ENCODE assay signal across 9 cellular contexts in the genomic region with DNA sequence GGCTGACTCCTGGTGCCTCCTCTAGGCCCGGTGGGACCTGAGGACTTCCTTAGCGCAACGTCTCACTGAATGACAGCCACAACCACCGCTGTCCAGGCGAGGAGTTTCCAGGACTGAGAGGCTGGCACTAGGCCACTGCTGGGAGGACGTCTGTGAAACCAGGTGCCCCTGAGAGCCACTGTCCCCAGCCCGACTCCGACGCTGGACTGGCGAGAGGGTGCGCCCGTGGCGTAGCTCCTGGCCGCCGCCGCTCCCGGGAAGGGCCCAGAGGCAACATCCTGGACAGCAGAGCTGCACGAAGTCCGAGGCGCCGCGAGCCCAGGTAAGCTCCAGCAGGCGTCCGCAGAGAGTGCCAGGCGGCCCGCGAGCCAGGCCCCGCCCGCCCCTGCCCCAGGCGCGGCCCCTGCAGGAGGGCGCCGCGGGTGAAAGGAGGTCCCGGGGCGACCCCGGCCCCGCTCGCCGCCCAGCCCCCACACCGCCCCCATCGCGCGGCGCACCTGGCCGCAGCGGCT. TPM values are rescaled to one million over a fixed set of nuclear protein-coding genes. Genes with fewer than 3 reads are reported as not detected.
DNase-seq lines count a peak whose midpoint lies in the region; ATAC-seq and TF ChIP-seq lines count a peak whose summit lies in the region.
"Had no signal": no experiment of that assay in that cellular context is flagged by ENCODE, and none has a peak within 500 bp of the region (broad histone marks: within the 10 kb centered on the region; RNA-seq: fewer than 3 reads in every experiment).

No MANE protein-coding gene starts in this region.

- peak overlapping the region; percentile 91 for H2AFZ ChIP-seq in osteoblast (ENCODE audit: low read length)

- H3K4me1 ChIP-seq in osteoblast (ENCODE audit: insufficient read depth, low read length): peaks cover 16% of the 10 kb centered on the region

- H3K27me3 Mint-ChIP-seq in activated naive CD4-positive, alpha-beta T cell treated with anti-CD3 and anti-CD28 coated beads, Interleukin-2, amount 50 U/mL, for 24 hours: no peaks in the 10 kb centered on the region

- no peaks in the 10 kb centered on the region for H3K9me3 Mint-ChIP-seq in activated naive CD4-positive, alpha-beta T cell treated with anti-CD3 and anti-CD28 coated beads, Interleukin-2, amount 50 U/mL, for 24 hours

- no peaks in the 10 kb centered on the region for H3K9me3 ChIP-seq in osteoblast (ENCODE audit: low read depth, low read length)

- peak overlapping the region; percentile 51 for H3K27ac Mint-ChIP-seq in activated naive CD4-positive, alpha-beta T cell treated with anti-CD3 and anti-CD28 coated beads, Interleukin-2, amount 50 U/mL, for 24 hours

- H3K79me2 ChIP-seq in osteoblast (ENCODE audit: insufficient read depth, low read length): peaks cover 55% of the 10 kb centered on the region

- peak; percentile 30 for ATAC-seq in HG02938 (IDR thresholded peaks at IDR 0.05; ENCODE audit: unreplicated experiment)
- ATAC-seq in Right ventricle myocardium inferior: peak; percentile 39

- H3K4me3 ChIP-seq in osteoblast (ENCODE audit: insufficient read depth, low read length): peak overlapping the region; percentile 92

- no peaks in the 10 kb centered on the region for H3K36me3 Mint-ChIP-seq in activated naive CD4-positive, alpha-beta T cell treated with anti-CD3 and anti-CD28 coated beads, Interleukin-2, amount 50 U/mL, for 24 hours

- no peaks in the 10 kb centered on the region for H3K36me3 ChIP-seq in osteoblast (ENCODE audit: insufficient read depth, low read length)

- H3K4me1 Mint-ChIP-seq in activated naive CD4-positive, alpha-beta T cell treated with anti-CD3 and anti-CD28 coated beads, Interleukin-2, amount 50 U/mL, for 24 hours: peaks cover 57% of the 10 kb centered on the region

- peak overlapping the region; percentile 71 for H3K27ac ChIP-seq in osteoblast (ENCODE audit: low read depth, low read length)

- H3K4me2 ChIP-seq in osteoblast (ENCODE audit: insufficient read depth, low read length): peak overlapping the region; percentile 96

- no peak for TF ChIP-seq CTCF in osteoblast (IDR thresholded peaks at IDR 0.05; ENCODE audit: extremely low read depth, low read depth, low read length)

- peak; percentile 25 for DNase-seq in NCI-H345 (lab: John Stamatoyannopoulos, UW)
- DNase-seq in NCI-H345 treated with DMSO at 0.1 percent for 48 hours (lab: John Stamatoyannopoulos, UW; ENCODE audit: unreplicated experiment): no peak
- peak; percentile 83 for DNase-seq in NCI-H69 (lab: John Stamatoyannopoulos, UW)
- DNase-seq in Right ventricle myocardium inferior (ENCODE audit: missing footprints): peak; percentile 80
- DNase-seq in osteoblast (ENCODE audit: insufficient read length, low spot score, missing footprints): peak; percentile 94
- DNase-seq in NCI-H1694 (lab: John Stamatoyannopoulos, UW): no peak

- intact Hi-C loops in Right ventricle myocardium inferior (cut with DNase I): loop anchor here (5.0 kb wide), 1 partner anchor 356 kb away; a partner anchor contains a TSS

- H3K4me3 Mint-ChIP-seq in activated naive CD4-positive, alpha-beta T cell treated with anti-CD3 and anti-CD28 coated beads, Interleukin-2, amount 50 U/mL, for 24 hours: peak overlapping the region; percentile 93

- H4K20me1 ChIP-seq in osteoblast (ENCODE audit: insufficient read depth, low read length): peaks cover 48% of the 10 kb centered on the region

- no peaks in the 10 kb centered on the region for H3K27me3 ChIP-seq in osteoblast (ENCODE audit: insufficient read depth, low read length)

RNA-seq across cellular contexts. Expression of a gene that starts 0.5 kb away (rescaled TPM):
- total RNA-seq in Right ventricle myocardium inferior (29.9 TPM), osteoblast (40.7 and 43.4 TPM in 2 replicates)

RNA-seq across cellular contexts. Expression of a gene that starts 9.4 kb away (rescaled TPM):
- total RNA-seq in Right ventricle myocardium inferior: not detected
- total RNA-seq in osteoblast: not detected in 2 replicates
- total RNA-seq: pulmonary artery endothelial cell had no signal

RNA-seq across cellular contexts. Expression of a gene that starts 22.8 kb away (rescaled TPM):
- total RNA-seq in Right ventricle myocardium inferior (8.8 TPM), osteoblast (19.4 and 22.1 TPM in 2 replicates)

RNA-seq across cellular contexts. Expression of a gene that starts 28.4 kb away (rescaled TPM):
- total RNA-seq in Right ventricle myocardium inferior (not detected), osteoblast (not detected in 2 replicates)

RNA-seq across cellular contexts. Expression of a gene that starts 56.8 kb away (rescaled TPM):
- 28.7 TPM for total RNA-seq in Right ventricle myocardium inferior
- total RNA-seq in osteoblast: 63.7 and 69.2 TPM in 2 replicates

Comparison
In these comparisons a context has a peak if more than half of its experiments do, and no peak if none do; other contexts are left out.
1. DNase-seq: peak in NCI-H345 (single experiment), NCI-H69 (single experiment), Right ventricle myocardium inferior (single experiment) and osteoblast (single experiment); none in NCI-H345 treated with DMSO at 0.1 percent for 48 hours (single experiment) and NCI-H1694 (single experiment).